Comparison of ENCODE assay signal across 11 cellular contexts in genomic region chr14:73727181-73727580, GRCh38. TPM values are rescaled to one million over a fixed set of nuclear protein-coding genes. Genes with fewer than 3 reads are reported as not detected.
DNase-seq lines count a peak whose midpoint lies in the region; ATAC-seq and TF ChIP-seq lines count a peak whose summit lies in the region.
"Had no signal": no experiment of that assay in that cellular context is flagged by ENCODE, and none has a peak within 500 bp of the region (broad histone marks: within the 10 kb centered on the region; RNA-seq: fewer than 3 reads in every experiment).

No MANE protein-coding gene starts in this region.

- TF ChIP-seq CTCF in HFFc6 (IDR thresholded peaks at IDR 0.05), result peak; percentile 13; the same call in 1 of the 2 replicates
- no peak for TF ChIP-seq CTCF in gastrocnemius medialis (IDR thresholded peaks at IDR 0.05 in 4 of 5, conservative IDR thresholded peaks at IDR 0.05 in 1 of 5)

- H3K27ac ChIP-seq in BLaER1 treated with 17β-estradiol and CSF1 and Interleukin-3, amounts not matched to agents 10 nM and 100 nM, result peak overlapping the region in 9 of 11 experiments; percentile 34 to 82 (median 73); a peak in 17 of 22 replicates
- H3K27ac ChIP-seq in gastrocnemius medialis, result peak overlapping the region; percentile 89 to 95 (median 93)

- H3K36me3 ChIP-seq in BLaER1 treated with 17β-estradiol and CSF1 and Interleukin-3, amounts not matched to agents 10 nM and 100 nM, result peaks cover 95 to 100% (median 98%) of the 10 kb centered on the region in 11 experiments
- peaks cover 0 to 28% of the 10 kb centered on the region in 2 donors for H3K36me3 ChIP-seq in gastrocnemius medialis

- ATAC-seq in gastrocnemius medialis, result no peak
- ATAC-seq in GM21825 (IDR thresholded peaks at IDR 0.05; ENCODE audit: unreplicated experiment), result no peak
- ATAC-seq: mucosa of descending colon had no signal

- peaks cover 40% of the 10 kb centered on the region for H3K36me3 Mint-ChIP-seq in HFFc6 (ENCODE audit: low read depth)
- peaks cover 100% of the 10 kb centered on the region for H3K36me3 Mint-ChIP-seq in dendritic cell treated with granulocyte-macrophage colony-stimulating factor and Interleukin-4, amounts not matched to agents 40 ng/mL and 50 ng/mL, for 4 days (ENCODE audit: low read depth)

- H3K27ac Mint-ChIP-seq in HFFc6, result peak overlapping the region; percentile 53
- peak overlapping the region; percentile 47 for H3K27ac Mint-ChIP-seq in dendritic cell treated with granulocyte-macrophage colony-stimulating factor and Interleukin-4, amounts not matched to agents 40 ng/mL and 50 ng/mL, for 4 days

- no peaks in the 10 kb centered on the region for H3K9me3 Mint-ChIP-seq in HFFc6
- H3K9me3 Mint-ChIP-seq in dendritic cell treated with granulocyte-macrophage colony-stimulating factor and Interleukin-4, amounts not matched to agents 40 ng/mL and 50 ng/mL, for 4 days, result no peaks in the 10 kb centered on the region

- no peaks in the 10 kb centered on the region for H3K27me3 ChIP-seq in BLaER1 treated with 17β-estradiol and CSF1 and Interleukin-3, amounts not matched to agents 10 nM and 100 nM
- no peaks in the 10 kb centered on the region for H3K27me3 ChIP-seq in gastrocnemius medialis

- H3K4me3 Mint-ChIP-seq in HFFc6, result no peak overlapping the region
- H3K4me3 Mint-ChIP-seq in dendritic cell treated with granulocyte-macrophage colony-stimulating factor and Interleukin-4, amounts not matched to agents 40 ng/mL and 50 ng/mL, for 4 days, result no peak overlapping the region

- TF ChIP-seq POLR2A in gastrocnemius medialis (IDR thresholded peaks at IDR 0.05), result no peak

- H4K20me1 ChIP-seq in BLaER1 treated with 17β-estradiol and CSF1 and Interleukin-3, amounts not matched to agents 10 nM and 100 nM, result peaks cover 49 to 91% (median 70%) of the 10 kb centered on the region in 11 experiments; a peak in 21 of 22 replicates

- peaks cover 63% of the 10 kb centered on the region for H3K4me1 Mint-ChIP-seq in HFFc6 (ENCODE audit: low read depth)
- H3K4me1 Mint-ChIP-seq in dendritic cell treated with granulocyte-macrophage colony-stimulating factor and Interleukin-4, amounts not matched to agents 40 ng/mL and 50 ng/mL, for 4 days (ENCODE audit: low read depth), result peaks cover 55% of the 10 kb centered on the region

- H3K4me3 ChIP-seq in BLaER1 treated with 17β-estradiol and CSF1 and Interleukin-3, amounts not matched to agents 10 nM and 100 nM, result no peak overlapping the region
- no peak overlapping the region for H3K4me3 ChIP-seq in gastrocnemius medialis
- H3K4me3 ChIP-seq: mucosa of descending colon had no signal

- H3K4me1 ChIP-seq in BLaER1 treated with 17β-estradiol and CSF1 and Interleukin-3, amounts not matched to agents 10 nM and 100 nM, result peaks cover 23 to 73% (median 57%) of the 10 kb centered on the region in 10 experiments
- H3K4me1 ChIP-seq in gastrocnemius medialis, result peaks cover 57 to 73% of the 10 kb centered on the region in 2 donors

- peaks cover 7% of the 10 kb centered on the region for H3K27me3 Mint-ChIP-seq in HFFc6 (ENCODE audit: insufficient read depth)
- no peaks in the 10 kb centered on the region for H3K27me3 Mint-ChIP-seq in dendritic cell treated with granulocyte-macrophage colony-stimulating factor and Interleukin-4, amounts not matched to agents 40 ng/mL and 50 ng/mL, for 4 days

- in situ Hi-C loops in gastrocnemius medialis (cut with MboI; ENCODE audit: low sequenced_read_pairs in 4 of 4), result loop anchor here in 2 of 4 donors (5.0 to 10.0 kb wide), 3 partner anchors 58 to 100 kb away; no protein-coding TSS in a partner anchor

- H3K9me3 ChIP-seq in BLaER1 treated with 17β-estradiol and CSF1 and Interleukin-3, amounts not matched to agents 10 nM and 100 nM (replicated peaks in 1 of 11), result no peaks in the 10 kb centered on the region
- no peaks in the 10 kb centered on the region for H3K9me3 ChIP-seq in gastrocnemius medialis
- H3K9me3 ChIP-seq: mucosa of descending colon had no signal

- peak overlapping the region in 7 of 11 experiments; percentile 56 to 79 (median 71); a peak in 12 of 22 replicates for H3K4me2 ChIP-seq in BLaER1 treated with 17β-estradiol and CSF1 and Interleukin-3, amounts not matched to agents 10 nM and 100 nM

- H3K9ac ChIP-seq in BLaER1 treated with 17β-estradiol and CSF1 and Interleukin-3, amounts not matched to agents 10 nM and 100 nM, result peak overlapping the region; percentile 16 to 67 (median 62); a peak in 14 of 22 replicates

- DNase-seq in HFFc6 (no peak), gastrocnemius medialis (no peak), NCI-H526 (lab: John Stamatoyannopoulos, UW) (no peak)
- DNase-seq in activated CD4-positive, alpha-beta T cell treated with anti-CD3 and anti-CD28 coated beads for 1 hour, result no peak
- DNase-seq: amniotic stem cell, NCI-H1048, NCI-H2227 treated with DMSO at 0.1 percent for 48 hours had no signal

- intact Hi-C loops in dendritic cell treated with granulocyte-macrophage colony-stimulating factor and Interleukin-4, amounts not matched to agents 40 ng/mL and 50 ng/mL, for 4 days (cut with micrococcal nuclease), result no loop called here
- intact Hi-C loops in gastrocnemius medialis (cut with DNase I; ENCODE audit: low total_unique reads), result loop anchor here (5.0 to 10.0 kb wide), 3 partner anchors 160 to 358 kb away; partner anchors contain the start of genes ALDH6A1, COQ6, FAM161B and LIN52

RNA-seq across cellular contexts. Expression of gene PNMA1, which starts 13.0 kb away (rescaled TPM):
- total RNA-seq in HFFc6 (2021; fragmentation: NEBNext Ultra II Directional; extraction: Animal tissue kit (Norgen Biotek cat#: 25700)), result 10 to 100 TPM; 51.1 to 60.9 (median 53.2) TPM
- total RNA-seq in gastrocnemius medialis, result 10 to 100 TPM in 1 of 4 donors, 1 to 10 TPM in 3; 7.6 to 18.5 (median 8.8) TPM
